8 cellular contexts compared by ENCODE assay signal in genomic region chr5:17189381-17190036, GRCh38. TPM values are rescaled to one million over a fixed set of nuclear protein-coding genes. Genes with fewer than 3 reads are reported as not detected.
DNase-seq lines count a peak whose midpoint lies in the region; FAIRE-seq and TF ChIP-seq lines count a peak whose summit lies in the region.

No MANE protein-coding gene starts in this region.

- H3K4me1 ChIP-seq in esophagus muscularis mucosa (peaks cover 3 to 15% (median 10%) of the 10 kb centered on the region in 4 donors), testis (peaks cover 8% of the 10 kb centered on the region)

- TF ChIP-seq POLR2A in esophagus muscularis mucosa (IDR thresholded peaks at IDR 0.05; ENCODE audit: low read depth) (no peak), testis (IDR thresholded peaks at IDR 0.05) (no peak)

- no peaks in the 10 kb centered on the region for H3K79me2 ChIP-seq in neural cell (replicated peaks; ENCODE audit: insufficient read depth, low read length)

- H3K9me2 ChIP-seq in neural cell (ENCODE audit: insufficient read depth, low read length): no peaks in the 10 kb centered on the region

- FAIRE-seq in GM19239 (lab: Jason Lieb, UNC): no peak

- H3K4me2 ChIP-seq in neural cell (ENCODE audit: low read length): no peak overlapping the region

- no peaks in the 10 kb centered on the region for H3F3A ChIP-seq in neural cell (ENCODE audit: insufficient read depth, low read length, poor library complexity, severe bottlenecking)

- TF ChIP-seq CTCF in esophagus muscularis mucosa (IDR thresholded peaks at IDR 0.05): peak; percentile 45 to 73 (median 66)
- peak; percentile 66 for TF ChIP-seq CTCF in neural cell (IDR thresholded peaks at IDR 0.05; ENCODE audit: poor library complexity, severe bottlenecking)
- peak; percentile 83 to 97 (median 84) for TF ChIP-seq CTCF in testis (IDR thresholded peaks at IDR 0.05)

- peak; percentile 51 for TF ChIP-seq RAD21 in neural cell (conservative IDR thresholded peaks at IDR 0.05)

- H3K27me3 ChIP-seq in esophagus muscularis mucosa: peaks cover 0 to 10% (median 0%) of the 10 kb centered on the region in 4 donors
- no peaks in the 10 kb centered on the region for H3K27me3 ChIP-seq in neural cell (ENCODE audit: insufficient read depth, low read depth, low read length)
- H3K27me3 ChIP-seq in testis: no peaks in the 10 kb centered on the region

- H4K20me1 ChIP-seq in neural cell (ENCODE audit: insufficient read depth): no peaks in the 10 kb centered on the region

- H3K9me3 ChIP-seq in esophagus muscularis mucosa: no peaks in the 10 kb centered on the region
- no peaks in the 10 kb centered on the region for H3K9me3 ChIP-seq in neural cell (ENCODE audit: low read length)
- no peaks in the 10 kb centered on the region for H3K9me3 ChIP-seq in testis

- H3K36me3 ChIP-seq in esophagus muscularis mucosa: no peaks in the 10 kb centered on the region
- no peaks in the 10 kb centered on the region for H3K36me3 ChIP-seq in neural cell (ENCODE audit: insufficient read depth, low read length)
- no peaks in the 10 kb centered on the region for H3K36me3 ChIP-seq in testis (ENCODE audit: low read depth, missing control alignments)

- H3K27ac ChIP-seq in esophagus muscularis mucosa (replicated peaks in 1 of 4): no peak overlapping the region
- no peak overlapping the region for H3K27ac ChIP-seq in neural cell (ENCODE audit: low read length)
- no peak overlapping the region for H3K27ac ChIP-seq in testis

- H3K4me3 ChIP-seq in esophagus muscularis mucosa (no peak overlapping the region), neural cell (ENCODE audit: low read length) (no peak overlapping the region), testis (no peak overlapping the region)

- intact Hi-C loops in esophagus muscularis mucosa (cut with DNase I) (loop anchor here (2.0 to 10.0 kb wide), 2 partner anchors 255 to 399 kb away; partner anchors contain the start of gene MYO10), testis (cut with DNase I; ENCODE audit: low total_unique reads) (loop anchor here (10.0 kb wide), 3 partner anchors 255 to 715 kb away; partner anchors contain the start of gene MYO10)

- H3K9ac ChIP-seq in neural cell (ENCODE audit: low read length): no peak overlapping the region

- no peak overlapping the region for H2AFZ ChIP-seq in neural cell (ENCODE audit: low read depth, low read length)

- DNase-seq in C1 segment of cervical spinal cord (lab: John Stamatoyannopoulos, UW) (peak in 8 of 14 donors; percentile 1 to 41 (median 21)), GM19239 (ENCODE audit: insufficient read length, low spot score) (peak; percentile 17), HS-27A (ENCODE audit: low read depth) (peak; percentile 77), NOMO-1 (lab: John Stamatoyannopoulos, UW; ENCODE audit: unreplicated experiment in 2 of 2) (peak; percentile 36 to 76), esophagus muscularis mucosa (ENCODE audit: extremely low spot score) (peak; percentile 94), testis (peak; percentile 96)
- DNase-seq in activated CD8-positive, alpha-beta memory T cell treated with anti-CD3 and anti-CD28 coated beads for 48 hours (ENCODE audit: low read depth in 2 of 3, low spot score in 2 of 3): peak; percentile 11 to 58 (median 27)

- TF ChIP-seq EP300 in esophagus muscularis mucosa (IDR thresholded peaks at IDR 0.05) (no peak), neural cell (conservative IDR thresholded peaks at IDR 0.05; ENCODE audit: poor library complexity, severe bottlenecking) (no peak)

- 38% methylated on average over 13 of the region's 13 CpGs for WGBS in esophagus muscularis mucosa
- 23 to 29% methylated on average over 13 of the region's 13 CpGs for WGBS in testis, 2 donors

TF ChIP-seq in neural cell, 6 proteins besides CTCF, POLR2A, EP300 and RAD21:
- TF ChIP-seq TAF1 (IDR thresholded peaks at IDR 0.05; ENCODE audit: low read depth) (no peak), POLR2AphosphoS5 (IDR thresholded peaks at IDR 0.05) (no peak), REST (IDR thresholded peaks at IDR 0.05; ENCODE audit: borderline replicate concordance) (no peak), SMC3 (conservative IDR thresholded peaks at IDR 0.05; ENCODE audit: poor library complexity) (peak; percentile 65), MXI1 (conservative IDR thresholded peaks at IDR 0.05; ENCODE audit: poor library complexity, severe bottlenecking) (no peak)

RNA-seq across cellular contexts. Expression of gene BASP1, which starts 27.9 kb away (rescaled TPM):
- total RNA-seq in esophagus muscularis mucosa (10 to 100 TPM in 1 of 4 donors, 1 to 10 TPM in 3; 5.4 to 19.7 (median 6.6) TPM), testis (1 to 10 TPM; 2.1 to 2.6 TPM)
- polyA plus RNA-seq in neural cell (974 and 982 TPM in 2 replicates), testis (ENCODE audit: insufficient read depth, low read depth, low replicate concordance) (5.6 TPM)
- 465 and 492 TPM in 2 replicates for polyA minus RNA-seq in neural cell

Comparison
In these comparisons a context has a peak if more than half of its experiments do, and no peak if none do; other contexts are left out.
1. DNase-seq: peak in every context shown above with its lines; median percentile 96 in testis; 94 in esophagus muscularis mucosa; 77 in HS-27A; 56 in NOMO-1; 27 in activated CD8-positive, alpha-beta memory T cell treated with anti-CD3 and anti-CD28 coated beads for 48 hours; 21 in C1 segment of cervical spinal cord; 17 in GM19239.